ENCODE assay signal across 8 cellular contexts in genomic region chr9:129258124-129258822, GRCh38.
DNase-seq lines count a peak whose midpoint lies in the region; ATAC-seq and TF ChIP-seq lines count a peak whose summit lies in the region.

No MANE protein-coding gene starts in this region.

- H3K4me3 ChIP-seq in Caco-2 (ENCODE audit: low read depth, low read length), result peak overlapping the region; percentile 23
- H3K4me3 ChIP-seq in HUES64 (ENCODE audit: low read length), result peak overlapping the region; percentile 39
- no peak overlapping the region for H3K4me3 ChIP-seq in prostate gland
- H3K4me3 ChIP-seq in tibial nerve, result peak overlapping the region in 3 of 4 donors; percentile 19 to 47 (median 38)

- H3K27me3 Mint-ChIP-seq in Caco-2 (ENCODE audit: insufficient read depth, unreplicated experiment) (peaks cover 13% of the 10 kb centered on the region), T-helper 17 cell (peaks cover 7% of the 10 kb centered on the region)

- CTCF ChIA-PET in Caco-2 (lab: Charles Lee), result interaction anchor here (0.9 kb wide), 1 partner anchor 85 kb away, joined by 4 read pairs; no protein-coding TSS in a partner anchor

- TF ChIP-seq CTCF in Caco-2 (IDR thresholded peaks at IDR 0.05; ENCODE audit: insufficient read depth in 1 of 2, low read depth in 1 of 2, low read length in 1 of 2, severe bottlenecking in 1 of 2, unreplicated experiment in 1 of 2) (no peak), prostate gland (IDR thresholded peaks at IDR 0.05) (no peak), tibial nerve (IDR thresholded peaks at IDR 0.05) (no peak)

- H3K27ac ChIP-seq in HUES64 (ENCODE audit: low read depth, low read length) (no peak overlapping the region), prostate gland (no peak overlapping the region), tibial nerve (peak overlapping the region in 2 of 4 donors; percentile 40 to 60)

- H3K9ac ChIP-seq in HUES64 (ENCODE audit: low read depth, low read length), result peak overlapping the region; percentile 54

- H3K9me3 ChIP-seq in Caco-2 (no peaks in the 10 kb centered on the region), HUES64 (ENCODE audit: insufficient read depth, low read depth, low read length) (no peaks in the 10 kb centered on the region), T-helper 17 cell (ENCODE audit: control insufficient read depth, low read length, poor library complexity, severe bottlenecking) (no peaks in the 10 kb centered on the region), prostate gland (no peaks in the 10 kb centered on the region), tibial nerve (no peaks in the 10 kb centered on the region)

- 8% methylated on average over 62 of the region's 62 CpGs for WGBS in HUES64
- WGBS in prostate gland, result 10% methylated on average over 62 of the region's 62 CpGs
- 11 to 20% methylated on average over 26 to 57 of the region's 62 CpGs for WGBS in tibial nerve, 2 donors

- no peaks in the 10 kb centered on the region for H3K9me3 Mint-ChIP-seq in Caco-2 (ENCODE audit: unreplicated experiment)

- POLR2A ChIA-PET in Caco-2 (lab: Charles Lee), result interaction anchor here (0.5 to 1.1 kb wide), 2 partner anchors 76 to 80 kb away, joined by 5 to 7 read pairs; partner anchors contain the start of gene IER5L

- peaks cover 5% of the 10 kb centered on the region; the same call in 1 of the 2 replicates for H3K4me1 ChIP-seq in Caco-2
- peaks cover 7% of the 10 kb centered on the region for H3K4me1 ChIP-seq in HUES64 (ENCODE audit: insufficient read depth, low read length)
- no peaks in the 10 kb centered on the region for H3K4me1 ChIP-seq in prostate gland (replicated peaks)
- H3K4me1 ChIP-seq in tibial nerve, result peaks cover 0 to 38% (median 18%) of the 10 kb centered on the region in 4 donors

- peak in 1 of 2 donors; percentile 74 for TF ChIP-seq EP300 in tibial nerve (IDR thresholded peaks at IDR 0.05)

- intact Hi-C loops in Caco-2 (cut with micrococcal nuclease; ENCODE audit: unreplicated experiment) (no loop called here), left ventricle myocardium superior (cut with micrococcal nuclease) (no loop called here), prostate gland (cut with DNase I) (no loop called here)

- peak; percentile 95 for DNase-seq in Caco-2
- DNase-seq in T-helper 17 cell, result peak; percentile 87 to 91 (median 87)
- DNase-seq in anterior cingulate cortex (lab: John Stamatoyannopoulos, UW), result peak; percentile 31 to 95 (median 86)
- peak; percentile 97 for DNase-seq in left ventricle myocardium superior
- DNase-seq in prostate gland (ENCODE audit: low spot score), result peak; percentile 73
- DNase-seq in tibial nerve (ENCODE audit: low spot score in 2 of 2), result peak; percentile 81 to 89

- no peak overlapping the region for H3K27ac Mint-ChIP-seq in Caco-2 (ENCODE audit: unreplicated experiment)
- H3K27ac Mint-ChIP-seq in T-helper 17 cell, result peak overlapping the region; percentile 37

- no TSS peak for BruUV-seq in Caco-2 (replicated peaks; lab: Mats Ljungman, UMichigan)

- H3K4me1 Mint-ChIP-seq in Caco-2 (ENCODE audit: low read depth, unreplicated experiment) (peaks cover 11% of the 10 kb centered on the region), T-helper 17 cell (peaks cover 30% of the 10 kb centered on the region)

- TF ChIP-seq POLR2A in prostate gland (IDR thresholded peaks at IDR 0.05) (no peak), tibial nerve (IDR thresholded peaks at IDR 0.05) (no peak)

- H3K36me3 ChIP-seq in Caco-2 (ENCODE audit: control insufficient read depth, insufficient read depth, low read length), result no peaks in the 10 kb centered on the region
- no peaks in the 10 kb centered on the region for H3K36me3 ChIP-seq in HUES64 (ENCODE audit: insufficient read depth, low read length)
- no peaks in the 10 kb centered on the region for H3K36me3 ChIP-seq in prostate gland
- no peaks in the 10 kb centered on the region for H3K36me3 ChIP-seq in tibial nerve

- H3K27me3 ChIP-seq in Caco-2 (replicated peaks; ENCODE audit: control insufficient read depth, insufficient read depth, low read length) (peaks cover 1% of the 10 kb centered on the region), HUES64 (ENCODE audit: insufficient read depth, low read length) (peaks cover 32% of the 10 kb centered on the region), prostate gland (replicated peaks; ENCODE audit: insufficient read depth) (no peaks in the 10 kb centered on the region), tibial nerve (no peaks in the 10 kb centered on the region)

- ATAC-seq in T-helper 17 cell, result peak; percentile 96
- peak; percentile 81 for ATAC-seq in left ventricle myocardium superior
- no peak for ATAC-seq in HG02588 (IDR thresholded peaks at IDR 0.05; ENCODE audit: unreplicated experiment)

- peak overlapping the region; percentile 63 for H3K4me3 Mint-ChIP-seq in Caco-2 (ENCODE audit: unreplicated experiment)
- peak overlapping the region; percentile 87 for H3K4me3 Mint-ChIP-seq in T-helper 17 cell

- H3K36me3 Mint-ChIP-seq in Caco-2 (ENCODE audit: insufficient read depth, unreplicated experiment), result no peaks in the 10 kb centered on the region
- H3K36me3 Mint-ChIP-seq in T-helper 17 cell (ENCODE audit: low read depth), result no peaks in the 10 kb centered on the region

Comparison
In these comparisons a context has a peak if more than half of its experiments do, and no peak if none do; other contexts are left out.
1. H3K4me3 ChIP-seq: peak in Caco-2 (single experiment), HUES64 (single experiment) and tibial nerve (3 of 4); none in prostate gland (0 of 2).
2. Peak in every context shown above with its lines, with median percentiles within 50 percentile points of each other: DNase-seq.